8 cellular contexts compared by ENCODE assay signal in the genomic region with DNA sequence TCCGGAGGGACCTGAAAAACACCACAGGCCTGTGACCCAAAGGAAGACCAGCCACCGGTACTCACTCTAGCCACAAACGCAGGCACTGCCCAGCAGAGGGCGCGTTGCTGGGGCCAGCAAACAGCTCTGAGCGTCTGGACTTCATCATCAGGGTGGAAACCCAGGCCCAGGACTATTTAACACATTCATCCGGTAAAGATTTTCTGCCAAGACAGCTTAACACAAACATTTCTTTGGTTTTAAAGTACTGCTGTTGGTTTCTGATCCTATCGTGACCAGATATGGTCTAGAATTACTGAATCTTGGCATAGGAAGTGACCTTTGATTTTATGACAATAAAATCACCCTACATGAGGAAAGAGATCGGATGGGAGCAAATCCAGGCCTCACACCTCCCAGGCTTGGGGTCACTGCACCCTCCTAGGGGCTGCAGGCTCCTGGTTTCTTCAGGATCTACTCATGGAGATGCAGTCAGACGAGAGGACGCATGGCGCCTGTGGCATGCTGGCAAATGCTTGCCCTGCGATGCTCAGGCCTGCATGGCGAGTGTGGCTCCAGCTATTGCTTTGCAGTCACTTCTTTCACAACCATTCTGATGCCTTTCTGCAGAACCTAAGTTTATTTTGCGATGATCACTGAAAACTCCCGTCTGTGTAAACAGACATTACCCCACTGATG.
DNase-seq lines count a peak whose midpoint lies in the region; ATAC-seq, FAIRE-seq and TF ChIP-seq lines count a peak whose summit lies in the region.

No MANE protein-coding gene starts in this region.

- H3K4me2 ChIP-seq in GM23338, result no peak overlapping the region

- no peak overlapping the region for H3K27ac ChIP-seq in GM23338 (ENCODE audit: low read depth)

- FAIRE-seq in urothelium cell line (lab: Jason Lieb, UNC), result no peak

- H3K4me1 Mint-ChIP-seq in GM23338, result no peaks in the 10 kb centered on the region

- no peak overlapping the region for H3K4me3 Mint-ChIP-seq in GM23338

- H2AFZ ChIP-seq in GM23338, result peak overlapping the region; percentile 54

- no peak overlapping the region for H3K4me3 ChIP-seq in GM23338
- no peak overlapping the region for H3K4me3 ChIP-seq in NB4 (ENCODE audit: low read depth, low read length)

- H3F3A ChIP-seq in GM23338 (replicated peaks; ENCODE audit: low read depth), result no peaks in the 10 kb centered on the region

- no peaks in the 10 kb centered on the region for H3K27me3 ChIP-seq in GM23338 (ENCODE audit: insufficient read depth)

- no peaks in the 10 kb centered on the region for H3K9me3 Mint-ChIP-seq in GM23338

- no peaks in the 10 kb centered on the region for H3K4me1 ChIP-seq in GM23338 (ENCODE audit: insufficient read depth)

- no peaks in the 10 kb centered on the region for H3K36me3 Mint-ChIP-seq in GM23338 (ENCODE audit: low read depth)

- H3K9me2 ChIP-seq in GM23338 (ENCODE audit: insufficient read depth), result 0 out of 2 replicates have a peak, but pooled peaks cover 10% of the 10 kb centered on the region

- TF ChIP-seq POLR2A in NB4 (IDR thresholded peaks at IDR 0.05; ENCODE audit: extremely low read depth, insufficient read length), result no peak

- DNase-seq in activated naive CD4-positive, alpha-beta T cell treated with Interleukin-2 at 50 U/mL for 16 hours, result peak; percentile 15
- DNase-seq in activated naive CD4-positive, alpha-beta T cell (lab: John Stamatoyannopoulos, UW), result no peak
- DNase-seq in GM23338 (ENCODE audit: low spot score) (peak; percentile 86), NB4 (ENCODE audit: low read depth) (peak; percentile 36), amniotic stem cell (lab: John Stamatoyannopoulos, UW) (peak; percentile 3), left colon (peak; percentile 54 to 71), urothelium cell line (ENCODE audit: low spot score) (peak; percentile 54)
- DNase-seq in central memory CD4-positive, alpha-beta T cell, result no peak

- H3K27me3 Mint-ChIP-seq in GM23338 (ENCODE audit: insufficient read depth, low read depth, poor library complexity), result no peaks in the 10 kb centered on the region

- H4K20me1 ChIP-seq in GM23338 (replicated peaks; ENCODE audit: insufficient read depth), result no peaks in the 10 kb centered on the region

- no peak overlapping the region for H3K27ac Mint-ChIP-seq in GM23338

- intact Hi-C loops in left colon (cut with DNase I, micrococcal nuclease), result no loop called here

- TF ChIP-seq CTCF in GM23338 (conservative IDR thresholded peaks at IDR 0.05; ENCODE audit: low read depth in 2 of 2), result peak; percentile 83 to 90
- peak; percentile 82 for TF ChIP-seq CTCF in NB4 (IDR thresholded peaks at IDR 0.05; ENCODE audit: low read depth, low read length)

- peak; percentile 100 for ATAC-seq in GM23338
- peak; percentile 77 for ATAC-seq in left colon

- no peaks in the 10 kb centered on the region for H3K36me3 ChIP-seq in GM23338 (ENCODE audit: insufficient read depth)

- H3K79me2 ChIP-seq in GM23338 (replicated peaks; ENCODE audit: insufficient read depth), result no peaks in the 10 kb centered on the region

TF ChIP-seq in GM23338, 12 proteins besides CTCF, POLR2A, EP300 and RAD21 (continues in another document):
- TF ChIP-seq, protein P1, sequence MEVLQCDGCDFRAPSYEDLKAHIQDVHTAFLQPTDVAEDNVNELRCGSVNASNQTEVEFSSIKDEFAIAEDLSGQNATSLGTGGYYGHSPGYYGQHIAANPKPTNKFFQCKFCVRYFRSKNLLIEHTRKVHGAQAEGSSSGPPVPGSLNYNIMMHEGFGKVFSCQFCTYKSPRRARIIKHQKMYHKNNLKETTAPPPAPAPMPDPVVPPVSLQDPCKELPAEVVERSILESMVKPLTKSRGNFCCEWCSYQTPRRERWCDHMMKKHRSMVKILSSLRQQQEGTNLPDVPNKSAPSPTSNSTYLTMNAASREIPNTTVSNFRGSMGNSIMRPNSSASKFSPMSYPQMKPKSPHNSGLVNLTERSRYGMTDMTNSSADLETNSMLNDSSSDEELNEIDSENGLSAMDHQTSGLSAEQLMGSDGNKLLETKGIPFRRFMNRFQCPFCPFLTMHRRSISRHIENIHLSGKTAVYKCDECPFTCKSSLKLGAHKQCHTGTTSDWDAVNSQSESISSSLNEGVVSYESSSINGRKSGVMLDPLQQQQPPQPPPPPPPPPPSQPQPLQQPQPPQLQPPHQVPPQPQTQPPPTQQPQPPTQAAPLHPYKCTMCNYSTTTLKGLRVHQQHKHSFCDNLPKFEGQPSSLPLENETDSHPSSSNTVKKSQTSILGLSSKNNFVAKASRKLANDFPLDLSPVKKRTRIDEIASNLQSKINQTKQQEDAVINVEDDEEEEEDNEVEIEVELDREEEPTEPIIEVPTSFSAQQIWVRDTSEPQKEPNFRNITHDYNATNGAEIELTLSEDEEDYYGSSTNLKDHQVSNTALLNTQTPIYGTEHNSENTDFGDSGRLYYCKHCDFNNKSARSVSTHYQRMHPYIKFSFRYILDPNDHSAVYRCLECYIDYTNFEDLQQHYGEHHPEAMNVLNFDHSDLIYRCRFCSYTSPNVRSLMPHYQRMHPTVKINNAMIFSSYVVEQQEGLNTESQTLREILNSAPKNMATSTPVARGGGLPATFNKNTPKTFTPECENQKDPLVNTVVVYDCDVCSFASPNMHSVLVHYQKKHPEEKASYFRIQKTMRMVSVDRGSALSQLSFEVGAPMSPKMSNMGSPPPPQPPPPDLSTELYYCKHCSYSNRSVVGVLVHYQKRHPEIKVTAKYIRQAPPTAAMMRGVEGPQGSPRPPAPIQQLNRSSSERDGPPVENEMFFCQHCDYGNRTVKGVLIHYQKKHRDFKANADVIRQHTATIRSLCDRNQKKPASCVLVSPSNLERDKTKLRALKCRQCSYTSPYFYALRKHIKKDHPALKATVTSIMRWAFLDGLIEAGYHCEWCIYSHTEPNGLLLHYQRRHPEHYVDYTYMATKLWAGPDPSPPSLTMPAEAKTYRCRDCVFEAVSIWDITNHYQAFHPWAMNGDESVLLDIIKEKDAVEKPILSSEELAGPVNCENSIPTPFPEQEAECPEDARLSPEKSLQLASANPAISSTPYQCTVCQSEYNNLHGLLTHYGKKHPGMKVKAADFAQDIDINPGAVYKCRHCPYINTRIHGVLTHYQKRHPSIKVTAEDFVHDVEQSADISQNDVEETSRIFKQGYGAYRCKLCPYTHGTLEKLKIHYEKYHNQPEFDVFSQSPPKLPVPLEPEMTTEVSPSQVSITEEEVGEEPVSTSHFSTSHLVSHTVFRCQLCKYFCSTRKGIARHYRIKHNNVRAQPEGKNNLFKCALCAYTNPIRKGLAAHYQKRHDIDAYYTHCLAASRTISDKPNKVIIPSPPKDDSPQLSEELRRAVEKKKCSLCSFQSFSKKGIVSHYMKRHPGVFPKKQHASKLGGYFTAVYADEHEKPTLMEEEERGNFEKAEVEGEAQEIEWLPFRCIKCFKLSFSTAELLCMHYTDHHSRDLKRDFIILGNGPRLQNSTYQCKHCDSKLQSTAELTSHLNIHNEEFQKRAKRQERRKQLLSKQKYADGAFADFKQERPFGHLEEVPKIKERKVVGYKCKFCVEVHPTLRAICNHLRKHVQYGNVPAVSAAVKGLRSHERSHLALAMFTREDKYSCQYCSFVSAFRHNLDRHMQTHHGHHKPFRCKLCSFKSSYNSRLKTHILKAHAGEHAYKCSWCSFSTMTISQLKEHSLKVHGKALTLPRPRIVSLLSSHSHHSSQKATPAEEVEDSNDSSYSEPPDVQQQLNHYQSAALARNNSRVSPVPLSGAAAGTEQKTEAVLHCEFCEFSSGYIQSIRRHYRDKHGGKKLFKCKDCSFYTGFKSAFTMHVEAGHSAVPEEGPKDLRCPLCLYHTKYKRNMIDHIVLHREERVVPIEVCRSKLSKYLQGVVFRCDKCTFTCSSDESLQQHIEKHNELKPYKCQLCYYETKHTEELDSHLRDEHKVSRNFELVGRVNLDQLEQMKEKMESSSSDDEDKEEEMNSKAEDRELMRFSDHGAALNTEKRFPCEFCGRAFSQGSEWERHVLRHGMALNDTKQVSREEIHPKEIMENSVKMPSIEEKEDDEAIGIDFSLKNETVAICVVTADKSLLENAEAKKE (CRISPR knock-in tag; IDR thresholded peaks at IDR 0.05), result no peak
- TF ChIP-seq EZH2 (IDR thresholded peaks at IDR 0.05; ENCODE audit: low read depth, unreplicated experiment) (no peak), JUNB (IDR thresholded peaks at IDR 0.05; ENCODE audit: unreplicated experiment) (no peak), ZNF331 (CRISPR knock-in tag; IDR thresholded peaks at IDR 0.05; ENCODE audit: low read depth) (no peak)
- TF ChIP-seq, protein P2, sequence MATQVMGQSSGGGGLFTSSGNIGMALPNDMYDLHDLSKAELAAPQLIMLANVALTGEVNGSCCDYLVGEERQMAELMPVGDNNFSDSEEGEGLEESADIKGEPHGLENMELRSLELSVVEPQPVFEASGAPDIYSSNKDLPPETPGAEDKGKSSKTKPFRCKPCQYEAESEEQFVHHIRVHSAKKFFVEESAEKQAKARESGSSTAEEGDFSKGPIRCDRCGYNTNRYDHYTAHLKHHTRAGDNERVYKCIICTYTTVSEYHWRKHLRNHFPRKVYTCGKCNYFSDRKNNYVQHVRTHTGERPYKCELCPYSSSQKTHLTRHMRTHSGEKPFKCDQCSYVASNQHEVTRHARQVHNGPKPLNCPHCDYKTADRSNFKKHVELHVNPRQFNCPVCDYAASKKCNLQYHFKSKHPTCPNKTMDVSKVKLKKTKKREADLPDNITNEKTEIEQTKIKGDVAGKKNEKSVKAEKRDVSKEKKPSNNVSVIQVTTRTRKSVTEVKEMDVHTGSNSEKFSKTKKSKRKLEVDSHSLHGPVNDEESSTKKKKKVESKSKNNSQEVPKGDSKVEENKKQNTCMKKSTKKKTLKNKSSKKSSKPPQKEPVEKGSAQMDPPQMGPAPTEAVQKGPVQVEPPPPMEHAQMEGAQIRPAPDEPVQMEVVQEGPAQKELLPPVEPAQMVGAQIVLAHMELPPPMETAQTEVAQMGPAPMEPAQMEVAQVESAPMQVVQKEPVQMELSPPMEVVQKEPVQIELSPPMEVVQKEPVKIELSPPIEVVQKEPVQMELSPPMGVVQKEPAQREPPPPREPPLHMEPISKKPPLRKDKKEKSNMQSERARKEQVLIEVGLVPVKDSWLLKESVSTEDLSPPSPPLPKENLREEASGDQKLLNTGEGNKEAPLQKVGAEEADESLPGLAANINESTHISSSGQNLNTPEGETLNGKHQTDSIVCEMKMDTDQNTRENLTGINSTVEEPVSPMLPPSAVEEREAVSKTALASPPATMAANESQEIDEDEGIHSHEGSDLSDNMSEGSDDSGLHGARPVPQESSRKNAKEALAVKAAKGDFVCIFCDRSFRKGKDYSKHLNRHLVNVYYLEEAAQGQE (IDR thresholded peaks at IDR 0.05; ENCODE audit: unreplicated experiment), result no peak
- TF ChIP-seq, protein P3, sequence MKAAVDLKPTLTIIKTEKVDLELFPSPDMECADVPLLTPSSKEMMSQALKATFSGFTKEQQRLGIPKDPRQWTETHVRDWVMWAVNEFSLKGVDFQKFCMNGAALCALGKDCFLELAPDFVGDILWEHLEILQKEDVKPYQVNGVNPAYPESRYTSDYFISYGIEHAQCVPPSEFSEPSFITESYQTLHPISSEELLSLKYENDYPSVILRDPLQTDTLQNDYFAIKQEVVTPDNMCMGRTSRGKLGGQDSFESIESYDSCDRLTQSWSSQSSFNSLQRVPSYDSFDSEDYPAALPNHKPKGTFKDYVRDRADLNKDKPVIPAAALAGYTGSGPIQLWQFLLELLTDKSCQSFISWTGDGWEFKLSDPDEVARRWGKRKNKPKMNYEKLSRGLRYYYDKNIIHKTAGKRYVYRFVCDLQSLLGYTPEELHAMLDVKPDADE (IDR thresholded peaks at IDR 0.05), result no peak

Comparison
In these comparisons a context has a peak if more than half of its experiments do, and no peak if none do; other contexts are left out.
1. DNase-seq: peak in activated naive CD4-positive, alpha-beta T cell treated with Interleukin-2 at 50 U/mL for 16 hours (single experiment), GM23338 (single experiment), NB4 (single experiment), amniotic stem cell (single experiment), left colon (2 of 2) and urothelium cell line (single experiment); none in activated naive CD4-positive, alpha-beta T cell (0 of 4) and central memory CD4-positive, alpha-beta T cell (single experiment).